In genomic region chr22:40525250-40525884, GRCh38 we compare ENCODE assay signal across 1 cellular context.
A peak's percentile ranks its signal among the peaks of the same experiment; 100 is the strongest.
TF ChIP-seq lines count a peak whose summit lies in the region.

No MANE protein-coding gene starts in this region.

TF ChIP-seq in H1, 55 proteins besides CTCF, POLR2A, EP300 and RAD21:
- TF ChIP-seq NANOG (IDR thresholded peaks at IDR 0.05; ENCODE audit: insufficient read depth, low read depth, low read length, poor library complexity, severe bottlenecking) (no peak), ATF3 (IDR thresholded peaks at IDR 0.05; ENCODE audit: insufficient read depth, low read depth, low read length) (no peak), HDAC2 (IDR thresholded peaks at IDR 0.05; ENCODE audit: borderline replicate concordance in 1 of 2, low read depth in 2 of 2, low read length in 2 of 2) (peak in 1 of 2 experiments; percentile 61; a peak in 1 of 4 replicates), TCF12 (IDR thresholded peaks at IDR 0.05; ENCODE audit: low read depth, low read length) (no peak), KDM1A (IDR thresholded peaks at IDR 0.05; ENCODE audit: borderline replicate concordance, low read length) (no peak), PHF8 (conservative IDR thresholded peaks at IDR 0.05; ENCODE audit: low read depth, low read length) (no peak), KDM5A (IDR thresholded peaks at IDR 0.05; ENCODE audit: low read length) (no peak), KDM4A (IDR thresholded peaks at IDR 0.05; ENCODE audit: low read depth, low read length, severe bottlenecking) (no peak)
